8 cellular contexts compared by ENCODE assay signal in the genomic region with DNA sequence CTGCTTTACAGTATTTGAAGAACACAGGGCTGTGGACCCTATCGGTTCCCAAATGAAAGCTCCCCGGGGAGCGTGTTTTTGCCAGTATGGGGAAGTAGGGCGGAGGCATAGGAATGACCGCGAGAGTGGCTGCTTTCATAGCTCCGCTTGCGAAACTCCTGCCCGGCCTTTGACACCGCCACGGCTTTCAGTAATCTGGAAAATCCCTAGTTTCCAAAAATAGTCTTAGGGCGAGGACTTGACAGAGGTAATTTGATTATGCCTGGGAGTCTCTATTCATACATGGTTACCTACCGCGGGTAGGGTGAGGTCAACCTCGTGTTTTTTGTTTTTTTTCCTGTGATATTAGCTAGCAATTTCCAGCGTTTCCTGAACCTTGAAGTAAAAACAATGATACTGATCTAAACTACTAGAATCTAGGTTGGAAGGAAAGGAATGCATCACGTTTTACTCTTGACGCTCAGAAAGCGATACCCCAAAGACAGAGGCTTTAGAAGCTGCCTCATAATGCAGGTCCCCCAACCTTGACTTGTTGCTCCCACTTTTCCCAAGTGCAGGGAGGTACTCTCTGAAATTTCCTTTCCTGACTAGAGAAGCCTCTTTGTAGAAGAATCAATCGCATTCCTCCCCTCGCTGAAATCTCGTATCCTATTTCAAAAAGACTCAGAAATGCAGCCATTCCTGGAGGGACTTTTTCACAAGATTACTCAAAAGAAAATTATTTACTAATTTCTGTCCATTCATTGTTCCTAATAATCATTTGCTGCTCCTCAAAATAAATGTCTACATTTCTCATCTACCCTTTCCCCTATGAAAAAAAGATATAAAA. TPM values are rescaled to one million over a fixed set of nuclear protein-coding genes. Genes with fewer than 3 reads are reported as not detected.
DNase-seq lines count a peak whose midpoint lies in the region; ATAC-seq and TF ChIP-seq lines count a peak whose summit lies in the region.

No MANE protein-coding gene starts in this region.

- no peak overlapping the region for H2AFZ ChIP-seq in mesenchymal stem cell (ENCODE audit: low read depth, low read length)

- H3K4me3 ChIP-seq in AG04449 (ENCODE audit: low read depth, low read length), result peak overlapping the region; percentile 89
- peak overlapping the region; percentile 96 for H3K4me3 ChIP-seq in WI38 (ENCODE audit: low read depth, low read length)
- H3K4me3 ChIP-seq in effector memory CD4-positive, alpha-beta T cell (ENCODE audit: insufficient read depth, low read depth, low read length, poor library complexity, severe bottlenecking), result peak overlapping the region; percentile 99
- peak overlapping the region; percentile 86 to 99 for H3K4me3 ChIP-seq in mesenchymal stem cell (ENCODE audit: insufficient read depth in 1 of 2, low read depth in 1 of 2, low read length in 2 of 2)

- ATAC-seq in GM18499 (IDR thresholded peaks at IDR 0.05; ENCODE audit: insufficient read depth, unreplicated experiment) (peak; percentile 21), HG02970 (IDR thresholded peaks at IDR 0.05; ENCODE audit: low FRiP score, unreplicated experiment) (peak; percentile 32)

- H3K23ac ChIP-seq in mesenchymal stem cell (ENCODE audit: low read length in 2 of 2), result no peak overlapping the region

- no peak overlapping the region for H2BK12ac ChIP-seq in mesenchymal stem cell (ENCODE audit: low read length in 2 of 2)

- peak overlapping the region; percentile 85 for H3K4me2 ChIP-seq in mesenchymal stem cell (ENCODE audit: low read length, poor library complexity, severe bottlenecking)

- peaks cover 28% of the 10 kb centered on the region for H3K4me1 ChIP-seq in effector memory CD4-positive, alpha-beta T cell (ENCODE audit: control insufficient read depth, insufficient read depth, low read length, poor library complexity, severe bottlenecking)
- peaks cover 2% of the 10 kb centered on the region for H3K4me1 ChIP-seq in mesenchymal stem cell (ENCODE audit: control insufficient read depth, insufficient read depth, low read depth, low read length)

- no peak overlapping the region for H3K14ac ChIP-seq in mesenchymal stem cell (ENCODE audit: low read length in 2 of 2)

- peak overlapping the region; percentile 99 to 100 for H3K4ac ChIP-seq in mesenchymal stem cell (ENCODE audit: low read depth in 1 of 2, low read length in 2 of 2)

- H3K36me3 ChIP-seq in effector memory CD4-positive, alpha-beta T cell (ENCODE audit: control insufficient read depth, insufficient read depth, low read length), result peaks cover 34% of the 10 kb centered on the region
- H3K36me3 ChIP-seq in mesenchymal stem cell (ENCODE audit: control insufficient read depth in 1 of 2, insufficient read depth in 2 of 2, low read depth in 1 of 2, low read length in 2 of 2), result peaks cover 2 to 30% of the 10 kb centered on the region in 2 experiments

- H3K27ac ChIP-seq in effector memory CD4-positive, alpha-beta T cell (ENCODE audit: insufficient read depth, low read length, poor library complexity, severe bottlenecking), result peak overlapping the region; percentile 100
- peak overlapping the region; percentile 99 for H3K27ac ChIP-seq in mesenchymal stem cell (ENCODE audit: low read length, poor library complexity, severe bottlenecking)

- peak overlapping the region; percentile 86 for H2AK5ac ChIP-seq in mesenchymal stem cell (ENCODE audit: low read length, severe bottlenecking)

- H3K9me3 ChIP-seq in effector memory CD4-positive, alpha-beta T cell (ENCODE audit: control insufficient read depth, low read length), result no peaks in the 10 kb centered on the region
- H3K9me3 ChIP-seq in mesenchymal stem cell (ENCODE audit: control insufficient read depth, low read length), result no peaks in the 10 kb centered on the region

- H2BK15ac ChIP-seq in mesenchymal stem cell (ENCODE audit: low read depth, poor library complexity, severe bottlenecking), result peak overlapping the region; percentile 94

- H4K91ac ChIP-seq in mesenchymal stem cell (ENCODE audit: low read length), result peak overlapping the region; percentile 100

- whole genome bisulfite sequencing in mesenchymal stem cell, result 19% methylated on average over 22 of the region's 22 CpGs

- POLR2A ChIA-PET in AG04449 (lab: Yijun Ruan, JAX), result interaction anchor here (0.6 to 6.4 kb wide), 10 partner anchors 8 to 277 kb away, joined by 3 to 177 read pairs (median 6); no protein-coding TSS in a partner anchor

- H4K8ac ChIP-seq in mesenchymal stem cell (ENCODE audit: low read length), result peak overlapping the region; percentile 100

- H3K9ac ChIP-seq in mesenchymal stem cell (ENCODE audit: low read length), result peak overlapping the region; percentile 99

- H3K79me1 ChIP-seq in mesenchymal stem cell (replicated peaks; ENCODE audit: low read length, poor library complexity, severe bottlenecking), result peaks cover 11% of the 10 kb centered on the region

- no peaks in the 10 kb centered on the region for H3K27me3 ChIP-seq in effector memory CD4-positive, alpha-beta T cell (replicated peaks; ENCODE audit: control insufficient read depth, insufficient read depth, low read length, poor library complexity, severe bottlenecking)
- H3K27me3 ChIP-seq in mesenchymal stem cell (ENCODE audit: control insufficient read depth in 1 of 2, insufficient read depth in 1 of 2, low read length in 2 of 2), result no peaks in the 10 kb centered on the region

- no peak overlapping the region for H2BK5ac ChIP-seq in mesenchymal stem cell (ENCODE audit: low read depth, low read length, poor library complexity, severe bottlenecking)

- DNase-seq in AG04449 (ENCODE audit: low read depth, low spot score) (peak; percentile 87), NCI-H2029 treated with DMSO at 0.1 percent for 48 hours (lab: John Stamatoyannopoulos, UW) (peak; percentile 55), mesenchymal stem cell (peak; percentile 98)
- DNase-seq in effector memory CD4-positive, alpha-beta T cell, result peak; percentile 58 to 69 (median 65)
- DNase-seq in stimulated activated CD8-positive, alpha-beta memory T cell treated with anti-CD3 and anti-CD28 coated beads, Interleukin-4, amount 100 ng/mL, for 24 hours (ENCODE audit: low read depth), result peak; percentile 32

- CTCF ChIA-PET in AG04449 (lab: Yijun Ruan, JAX), result interaction anchor here (0.7 to 2.9 kb wide), 13 partner anchors 9 to 1010 kb away, joined by 3 to 27 read pairs (median 5); no protein-coding TSS in a partner anchor

- no peak for TF ChIP-seq CTCF in AG04449 (IDR thresholded peaks at IDR 0.05; ENCODE audit: insufficient read depth, low read length, missing control alignments)
- no peak for TF ChIP-seq CTCF in WI38 (IDR thresholded peaks at IDR 0.05; ENCODE audit: low read depth, low read length)

- H3K18ac ChIP-seq in mesenchymal stem cell (ENCODE audit: low read depth in 1 of 2, low read length in 2 of 2), result peak overlapping the region; percentile 96 to 100

- no peak overlapping the region for H2BK120ac ChIP-seq in mesenchymal stem cell (ENCODE audit: low read depth, low read length)

RNA-seq across cellular contexts. Expression of a gene that starts 0.9 kb away (rescaled TPM):
- polyA plus RNA-seq in mesenchymal stem cell (2013, experiment 1 of 2), result 87.8 TPM
- 78.4 TPM for polyA plus RNA-seq in mesenchymal stem cell (2013, experiment 2 of 2)

Comparison
In these comparisons a context has a peak if more than half of its experiments do, and no peak if none do; other contexts are left out.
1. Peak in every context shown above with its lines: DNase-seq, ATAC-seq, H3K4me3 ChIP-seq and H3K27ac ChIP-seq.
2. DNase-seq: peak in every context shown above with its lines; median percentile 98 in mesenchymal stem cell; 87 in AG04449; 65 in effector memory CD4-positive, alpha-beta T cell; 55 in NCI-H2029 treated with DMSO at 0.1 percent for 48 hours; 32 in stimulated activated CD8-positive, alpha-beta memory T cell treated with anti-CD3 and anti-CD28 coated beads, Interleukin-4, amount 100 ng/mL, for 24 hours.